Comparison of ENCODE assay signal across 21 cellular contexts in the genomic region with DNA sequence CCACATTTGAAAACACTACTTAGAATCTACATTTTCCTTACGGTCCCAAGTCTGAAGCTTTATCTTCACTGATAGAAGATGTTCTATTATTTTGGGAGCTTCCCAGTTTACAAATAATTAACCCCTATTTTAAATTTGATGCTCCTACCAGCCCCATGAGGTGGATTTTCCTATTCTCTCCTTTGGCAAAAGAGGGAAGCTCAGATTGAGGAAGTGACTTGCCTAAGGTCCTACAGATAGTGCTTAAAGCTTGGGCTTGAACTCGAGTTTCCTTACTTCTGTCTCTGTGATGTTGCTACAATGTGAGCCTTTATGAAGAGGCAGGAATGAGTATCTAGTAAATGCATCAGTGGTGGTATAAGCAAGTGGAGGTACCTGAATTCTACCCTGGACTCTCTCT. TPM values are rescaled to one million over a fixed set of nuclear protein-coding genes. Genes with fewer than 3 reads are reported as not detected.
"Had no signal": no experiment of that assay in that cellular context is flagged by ENCODE, and none has a peak within 500 bp of the region (broad histone marks: within the 10 kb centered on the region; RNA-seq: fewer than 3 reads in every experiment).

No MANE protein-coding gene starts in this region.

- H3K27me3 ChIP-seq: Peyer's patch, SJCRH30 had no signal

- H3K9me3 ChIP-seq: Peyer's patch, SJCRH30 had no signal

- DNase-seq: NCI-H1092 treated with DMSO at 0.1 percent for 48 hours, NCI-H1436, NCI-H187, NCI-H2029, NCI-H2081 treated with DMSO at 0.1 percent for 48 hours, NCI-H2171, NCI-H226, NCI-H446, NCI-H510A, NCI-H524 treated with DMSO at 0.1 percent for 48 hours, NCI-H69, NCI-H774, PC-9, Peyer's patch, SHP77 treated with DMSO at 0.1 percent for 48 hours, SJCRH30, SW 1271, T-cell had no signal

- H3K4me1 ChIP-seq: Peyer's patch, SJCRH30 had no signal

- H3K4me3 ChIP-seq: PC-9, Peyer's patch, SJCRH30 had no signal

- H3K36me3 ChIP-seq: SJCRH30 had no signal

- H3K27ac ChIP-seq: KMS-11, PC-9, Peyer's patch, SJCRH30 had no signal

RNA-seq across cellular contexts. Expression of a gene that starts 27.5 kb away (rescaled TPM):
- total RNA-seq: OCI-LY7, PC-9, RPMI7951 had no signal
